8 cellular contexts compared by ENCODE assay signal in the genomic region with DNA sequence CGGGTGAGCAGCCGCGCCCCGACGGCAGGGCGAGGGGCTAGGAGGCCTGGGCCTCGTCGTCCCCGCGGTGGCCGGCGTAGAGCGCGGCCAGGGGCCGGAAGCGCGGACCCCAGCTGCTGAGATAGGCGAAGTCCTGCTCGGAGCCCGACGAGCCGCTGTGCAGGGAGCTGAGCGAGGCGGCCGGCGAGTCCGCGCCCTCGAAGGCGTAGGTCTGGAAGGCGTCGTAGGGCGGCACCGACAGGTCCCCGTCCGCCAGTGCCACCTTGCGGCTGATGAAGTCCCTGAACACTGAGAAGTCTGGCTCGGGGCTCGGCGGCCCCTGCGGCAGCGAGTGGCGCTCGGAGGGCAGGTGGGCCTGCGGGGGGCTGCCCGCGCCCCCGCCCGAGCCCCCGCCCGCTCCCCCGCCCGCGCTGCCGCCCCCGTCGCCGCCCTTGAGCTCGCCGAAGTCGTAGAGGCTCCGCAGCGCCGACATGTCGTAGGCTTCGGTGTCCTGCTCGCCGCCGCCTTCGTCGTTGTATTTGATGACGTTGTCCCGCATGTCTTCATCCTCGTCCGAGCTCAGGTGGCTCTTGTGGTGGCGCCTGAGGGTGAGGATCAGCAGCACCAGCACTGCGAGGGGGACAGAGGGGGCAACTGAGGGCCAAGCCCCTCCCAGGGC. TPM values are rescaled to one million over a fixed set of nuclear protein-coding genes. Genes with fewer than 3 reads are reported as not detected.
A peak's percentile ranks its signal among the peaks of the same experiment; 100 is the strongest.
DNase-seq lines count a peak whose midpoint lies in the region; ATAC-seq and TF ChIP-seq lines count a peak whose summit lies in the region.

No MANE protein-coding gene starts in this region.

- no peaks in the 10 kb centered on the region for H3K36me3 ChIP-seq in BE2C

- no peak overlapping the region for H3K4me3 ChIP-seq in BE2C (ENCODE audit: low read depth, low read length)
- H3K4me3 ChIP-seq in cardiac fibroblast (replicated peaks in 1 of 2; ENCODE audit: low read depth in 2 of 2, low read length in 2 of 2): no peak overlapping the region

- intact Hi-C loops in left colon (cut with DNase I, micrococcal nuclease): loop anchor here in 1 of 2 donors (5.0 kb wide), 1 partner anchor 152 kb away; no protein-coding TSS in a partner anchor

- H3K27me3 ChIP-seq in BE2C: peaks cover 10% of the 10 kb centered on the region

- TF ChIP-seq CTCF in BE2C (IDR thresholded peaks at IDR 0.05; ENCODE audit: low read depth, low read length): peak; percentile 78
- TF ChIP-seq CTCF in LNCAP (IDR thresholded peaks at IDR 0.05): peak; percentile 47
- TF ChIP-seq CTCF in cardiac fibroblast (IDR thresholded peaks at IDR 0.05; ENCODE audit: low read depth, low read length): peak; percentile 73

- peaks cover 3% of the 10 kb centered on the region for H3K4me1 ChIP-seq in BE2C

- ATAC-seq in left colon: peak; percentile 91

- DNase-seq in BE2C: peak; percentile 92
- DNase-seq in activated CD4-positive, CD25-positive, alpha-beta regulatory T cell treated with anti-CD3 and anti-CD28 coated beads, Interleukin-2, amount 50 U/mL, for 16 hours (ENCODE audit: low read depth, low spot score): peak; percentile 36
- peak; percentile 57 to 65 for DNase-seq in cardiac fibroblast (ENCODE audit: low read depth in 2 of 2)
- DNase-seq in left colon: peak; percentile 33 to 84
- DNase-seq in stimulated activated CD4-positive, alpha-beta T cell treated with anti-CD3 and anti-CD28 coated beads, Interleukin-4, amount 100 ng/mL, for 48 hours (ENCODE audit: low read depth in 2 of 2): peak; percentile 71 to 72
- DNase-seq in occipital lobe (lab: John Stamatoyannopoulos, UW): no peak
- DNase-seq in cerebellar nuclear complex (lab: John Stamatoyannopoulos, UW): no peak

- H3K9me3 ChIP-seq in BE2C: no peaks in the 10 kb centered on the region

RNA-seq across cellular contexts. Expression of a gene that starts 56.5 kb away (rescaled TPM):
- polyA plus RNA-seq in BE2C (2012; ENCODE audit: insufficient read depth, insufficient read length, low read depth): 0.39 TPM
- total RNA-seq in left colon (1 to 10 TPM; 2.5 to 6.0 TPM), occipital lobe (0.62 TPM)

Comparison
In these comparisons a context has a peak if more than half of its experiments do, and no peak if none do; other contexts are left out.
1. DNase-seq: peak in BE2C (single experiment), activated CD4-positive, CD25-positive, alpha-beta regulatory T cell treated with anti-CD3 and anti-CD28 coated beads, Interleukin-2, amount 50 U/mL, for 16 hours (single experiment), cardiac fibroblast (2 of 2), left colon (2 of 2) and stimulated activated CD4-positive, alpha-beta T cell treated with anti-CD3 and anti-CD28 coated beads, Interleukin-4, amount 100 ng/mL, for 48 hours (2 of 2); none in occipital lobe (single experiment) and cerebellar nuclear complex (0 of 2).
2. Peak in every context shown above with its lines, with median percentiles within 50 percentile points of each other: CTCF ChIP-seq.